21 cellular contexts compared by ENCODE assay signal in genomic region chr5:63053019-63053638, GRCh38.
DNase-seq lines count a peak whose midpoint lies in the region; ATAC-seq and TF ChIP-seq lines count a peak whose summit lies in the region.
"Had no signal": no experiment of that assay in that cellular context is flagged by ENCODE, and none has a peak within 500 bp of the region (broad histone marks: within the 10 kb centered on the region; RNA-seq: fewer than 3 reads in every experiment).

No MANE protein-coding gene starts in this region.

- H3K79me2 ChIP-seq in OCI-LY3 (ENCODE audit: low read length) = no peaks in the 10 kb centered on the region
- H3K79me2 ChIP-seq in GM23248 (ENCODE audit: insufficient read depth) = no peaks in the 10 kb centered on the region
- H3K79me2 ChIP-seq: parathyroid adenoma had no signal

- H3K36me3 Mint-ChIP-seq in stimulated activated effector memory CD8-positive, alpha-beta T cell treated with anti-CD3 and anti-CD28 coated beads, Interleukin-12 subunit alpha, Interleukin-12 subunit beta, amount 100 ng/mL, for 72 hours = no peaks in the 10 kb centered on the region
- H3K36me3 Mint-ChIP-seq: activated CD4-positive, alpha-beta memory T cell treated with anti-CD3 and anti-CD28 coated beads for 36 hours; activated naive CD4-positive, alpha-beta T cell treated with anti-CD3 and anti-CD28 coated beads, Interleukin-2, amount 50 U/mL, for 24 hours; naive B cell; stimulated activated memory B cell treated with anti-CD40 and anti-IgM and Interleukin-4, amounts not matched to agents 10 μg/mL and 1 μg/mL and 100 μg/mL, for 72 hours had no signal

- DNase-seq in AG10803 (ENCODE audit: low read depth) = peak; percentile 2
- DNase-seq in heart left ventricle = peak in 2 of 5 donors; percentile 32 to 61
- peak; percentile 58 to 74 (median 70) for DNase-seq in ovary
- no peak for DNase-seq in GM23248
- no peak for DNase-seq in stimulated activated effector memory CD8-positive, alpha-beta T cell treated with anti-CD3 and anti-CD28 coated beads, Interleukin-12 subunit alpha, Interleukin-12 subunit beta, amount 100 ng/mL, for 72 hours (ENCODE audit: low spot score in 2 of 2)
- no peak for DNase-seq in islet precursor cell
- no peak for DNase-seq in activated gamma-delta T cell (lab: John Stamatoyannopoulos, UW)
- DNase-seq: activated CD4-positive, alpha-beta memory T cell treated with anti-CD3 and anti-CD28 coated beads for 36 hours; colonic mucosa; DMS 273 treated with DMSO at 0.1 percent for 48 hours; foreskin keratinocyte; MM.1S; naive B cell; NCI-H1694 treated with DMSO at 0.1 percent for 48 hours; transverse colon had no signal

- 65 to 78% (median 69%) methylated on average over 6 of the region's 6 CpGs for WGBS in heart left ventricle, 4 donors
- WGBS in ovary, 3 donors = 16 to 31% (median 23%) methylated on average over 6 of the region's 6 CpGs
- 25 to 26% methylated on average over 6 of the region's 6 CpGs for WGBS in GM23248 (ENCODE audit: low coverage in 1 of 2, low lambda C conversion rate in 2 of 2, missing lambda C conversion rate in 2 of 2), 2 experiments

- ATAC-seq in heart left ventricle = peak; percentile 44 to 90 (median 72)
- no peak for ATAC-seq in stimulated activated effector memory CD8-positive, alpha-beta T cell treated with anti-CD3 and anti-CD28 coated beads, Interleukin-12 subunit alpha, Interleukin-12 subunit beta, amount 100 ng/mL, for 72 hours
- ATAC-seq: foreskin keratinocyte; GM23338; stimulated activated memory B cell treated with anti-CD40 and anti-IgM and Interleukin-4, amounts not matched to agents 10 μg/mL and 1 μg/mL and 100 μg/mL, for 72 hours had no signal

- no peak for TF ChIP-seq CTCF in AG10803 (conservative IDR thresholded peaks at IDR 0.05; ENCODE audit: low read length)
- no peak for TF ChIP-seq CTCF in OCI-LY3 (IDR thresholded peaks at IDR 0.05; ENCODE audit: low read depth, low read length)
- TF ChIP-seq CTCF in heart left ventricle (IDR thresholded peaks at IDR 0.05) = no peak
- no peak for TF ChIP-seq CTCF in ovary (IDR thresholded peaks at IDR 0.05)

- H3K27ac Mint-ChIP-seq in stimulated activated effector memory CD8-positive, alpha-beta T cell treated with anti-CD3 and anti-CD28 coated beads, Interleukin-12 subunit alpha, Interleukin-12 subunit beta, amount 100 ng/mL, for 72 hours = no peak overlapping the region
- H3K27ac Mint-ChIP-seq: activated CD4-positive, alpha-beta memory T cell treated with anti-CD3 and anti-CD28 coated beads for 36 hours; activated naive CD4-positive, alpha-beta T cell treated with anti-CD3 and anti-CD28 coated beads, Interleukin-2, amount 50 U/mL, for 24 hours; GM23338; naive B cell; stimulated activated memory B cell treated with anti-CD40 and anti-IgM and Interleukin-4, amounts not matched to agents 10 μg/mL and 1 μg/mL and 100 μg/mL, for 72 hours had no signal

- H3K4me2 ChIP-seq in OCI-LY3 (ENCODE audit: low read length) (no peak overlapping the region), GM23248 (ENCODE audit: unreplicated experiment) (no peak overlapping the region)
- H3K4me2 ChIP-seq: BLaER1 treated with 17β-estradiol and CSF1 and Interleukin-3, amounts not matched to agents 10 nM and 100 nM; GM23338 had no signal

- H3K4me3 ChIP-seq in AG10803 (ENCODE audit: low read length) (no peak overlapping the region), OCI-LY3 (ENCODE audit: low read length) (no peak overlapping the region), heart left ventricle (no peak overlapping the region), ovary (no peak overlapping the region), GM23248 (no peak overlapping the region)
- H3K4me3 ChIP-seq: BLaER1 treated with 17β-estradiol and CSF1 and Interleukin-3, amounts not matched to agents 10 nM and 100 nM; colonic mucosa; GM23338; transverse colon had no signal

- no peak overlapping the region for H3K9ac ChIP-seq in OCI-LY3 (ENCODE audit: low read length)
- H3K9ac ChIP-seq in GM23248 = no peak overlapping the region
- H3K9ac ChIP-seq: BLaER1 treated with 17β-estradiol and CSF1 and Interleukin-3, amounts not matched to agents 10 nM and 100 nM; parathyroid adenoma had no signal

- H3K4me1 ChIP-seq in OCI-LY3 (ENCODE audit: low read length) = 0 out of 2 replicates have a peak, but pooled peaks cover 5% of the 10 kb centered on the region
- H3K4me1 ChIP-seq in heart left ventricle = peaks cover 0 to 3% (median 0%) of the 10 kb centered on the region in 12 donors
- H3K4me1 ChIP-seq in ovary (ENCODE audit: insufficient read depth) = peaks cover 8% of the 10 kb centered on the region
- no peaks in the 10 kb centered on the region for H3K4me1 ChIP-seq in GM23248 (ENCODE audit: insufficient read depth)
- H3K4me1 ChIP-seq: BLaER1 treated with 17β-estradiol and CSF1 and Interleukin-3, amounts not matched to agents 10 nM and 100 nM; colonic mucosa; foreskin keratinocyte; parathyroid adenoma; transverse colon had no signal

- H4K20me1 ChIP-seq in OCI-LY3 (ENCODE audit: insufficient read depth, low read length) = no peaks in the 10 kb centered on the region
- no peaks in the 10 kb centered on the region for H4K20me1 ChIP-seq in GM23248 (ENCODE audit: insufficient read depth)
- H4K20me1 ChIP-seq: BLaER1 treated with 17β-estradiol and CSF1 and Interleukin-3, amounts not matched to agents 10 nM and 100 nM had no signal

- H3K9me3 ChIP-seq in OCI-LY3 (ENCODE audit: insufficient read depth, low read length) (no peaks in the 10 kb centered on the region), heart left ventricle (no peaks in the 10 kb centered on the region), ovary (no peaks in the 10 kb centered on the region), GM23248 (ENCODE audit: low read depth) (no peaks in the 10 kb centered on the region)
- H3K9me3 ChIP-seq: BLaER1 treated with 17β-estradiol and CSF1 and Interleukin-3, amounts not matched to agents 10 nM and 100 nM; colonic mucosa; transverse colon had no signal

- intact Hi-C loops in heart left ventricle (cut with DNase I) (no loop called here), ovary (cut with DNase I) (no loop called here)

- H3K4me3 Mint-ChIP-seq in stimulated activated effector memory CD8-positive, alpha-beta T cell treated with anti-CD3 and anti-CD28 coated beads, Interleukin-12 subunit alpha, Interleukin-12 subunit beta, amount 100 ng/mL, for 72 hours = no peak overlapping the region
- H3K4me3 Mint-ChIP-seq: activated CD4-positive, alpha-beta memory T cell treated with anti-CD3 and anti-CD28 coated beads for 36 hours; activated naive CD4-positive, alpha-beta T cell treated with anti-CD3 and anti-CD28 coated beads, Interleukin-2, amount 50 U/mL, for 24 hours; GM23338; naive B cell; stimulated activated memory B cell treated with anti-CD40 and anti-IgM and Interleukin-4, amounts not matched to agents 10 μg/mL and 1 μg/mL and 100 μg/mL, for 72 hours had no signal

- in situ Hi-C loops in GM23248 (cut with MboI) = no loop called here

- TF ChIP-seq POLR2A in heart left ventricle (IDR thresholded peaks at IDR 0.05) (no peak), ovary (IDR thresholded peaks at IDR 0.05) (no peak)

- H2AFZ ChIP-seq in OCI-LY3 (ENCODE audit: low read depth, low read length) (0 out of 2 replicates have a peak overlapping the region, but pooled peaks have one; percentile 21), GM23248 (no peak overlapping the region)
- H2AFZ ChIP-seq: GM23338, parathyroid adenoma had no signal

- H3K27me3 ChIP-seq in OCI-LY3 (ENCODE audit: low read depth, low read length) (no peaks in the 10 kb centered on the region), heart left ventricle (no peaks in the 10 kb centered on the region), ovary (no peaks in the 10 kb centered on the region), GM23248 (replicated peaks; ENCODE audit: insufficient read depth) (no peaks in the 10 kb centered on the region)
- H3K27me3 ChIP-seq: BLaER1 treated with 17β-estradiol and CSF1 and Interleukin-3, amounts not matched to agents 10 nM and 100 nM; colonic mucosa; foreskin keratinocyte; transverse colon had no signal

- H3K27ac ChIP-seq in OCI-LY3 (ENCODE audit: low read length) (no peak overlapping the region), heart left ventricle (no peak overlapping the region), ovary (peak overlapping the region in 1 of 2 donors; percentile 49), GM23248 (no peak overlapping the region)
- H3K27ac ChIP-seq: BLaER1 treated with 17β-estradiol and CSF1 and Interleukin-3, amounts not matched to agents 10 nM and 100 nM; colonic mucosa; foreskin keratinocyte; parathyroid adenoma; transverse colon had no signal

- no peak for TF ChIP-seq EP300 in ovary (IDR thresholded peaks at IDR 0.05)

- H3K4me1 Mint-ChIP-seq in stimulated activated effector memory CD8-positive, alpha-beta T cell treated with anti-CD3 and anti-CD28 coated beads, Interleukin-12 subunit alpha, Interleukin-12 subunit beta, amount 100 ng/mL, for 72 hours = no peaks in the 10 kb centered on the region
- H3K4me1 Mint-ChIP-seq: activated naive CD4-positive, alpha-beta T cell treated with anti-CD3 and anti-CD28 coated beads, Interleukin-2, amount 50 U/mL, for 24 hours; naive B cell; stimulated activated memory B cell treated with anti-CD40 and anti-IgM and Interleukin-4, amounts not matched to agents 10 μg/mL and 1 μg/mL and 100 μg/mL, for 72 hours had no signal

- peaks cover 6% of the 10 kb centered on the region for H3K9me3 Mint-ChIP-seq in stimulated activated effector memory CD8-positive, alpha-beta T cell treated with anti-CD3 and anti-CD28 coated beads, Interleukin-12 subunit alpha, Interleukin-12 subunit beta, amount 100 ng/mL, for 72 hours
- H3K9me3 Mint-ChIP-seq: GM23338 had no signal

- no peaks in the 10 kb centered on the region for H3F3A ChIP-seq in GM23248 (ENCODE audit: insufficient read depth)

- H3K9me2 ChIP-seq in GM23248 (ENCODE audit: insufficient read depth) = no peaks in the 10 kb centered on the region

- no peaks in the 10 kb centered on the region for H3K36me3 ChIP-seq in OCI-LY3 (replicated peaks; ENCODE audit: low read depth, low read length)
- no peaks in the 10 kb centered on the region for H3K36me3 ChIP-seq in heart left ventricle
- no peaks in the 10 kb centered on the region for H3K36me3 ChIP-seq in ovary
- H3K36me3 ChIP-seq in GM23248 (ENCODE audit: low read depth) = no peaks in the 10 kb centered on the region
- H3K36me3 ChIP-seq: BLaER1 treated with 17β-estradiol and CSF1 and Interleukin-3, amounts not matched to agents 10 nM and 100 nM; colonic mucosa; transverse colon had no signal

Comparison
In these comparisons a context has a peak if more than half of its experiments do, and no peak if none do; other contexts are left out.
1. DNase-seq: peak in AG10803 (single experiment) and ovary (5 of 5); none in GM23248 (single experiment), stimulated activated effector memory CD8-positive, alpha-beta T cell treated with anti-CD3 and anti-CD28 coated beads, Interleukin-12 subunit alpha, Interleukin-12 subunit beta, amount 100 ng/mL, for 72 hours (0 of 2), islet precursor cell (single experiment) and activated gamma-delta T cell (single experiment).